ENCODE assay signal across 8 cellular contexts in the genomic region with DNA sequence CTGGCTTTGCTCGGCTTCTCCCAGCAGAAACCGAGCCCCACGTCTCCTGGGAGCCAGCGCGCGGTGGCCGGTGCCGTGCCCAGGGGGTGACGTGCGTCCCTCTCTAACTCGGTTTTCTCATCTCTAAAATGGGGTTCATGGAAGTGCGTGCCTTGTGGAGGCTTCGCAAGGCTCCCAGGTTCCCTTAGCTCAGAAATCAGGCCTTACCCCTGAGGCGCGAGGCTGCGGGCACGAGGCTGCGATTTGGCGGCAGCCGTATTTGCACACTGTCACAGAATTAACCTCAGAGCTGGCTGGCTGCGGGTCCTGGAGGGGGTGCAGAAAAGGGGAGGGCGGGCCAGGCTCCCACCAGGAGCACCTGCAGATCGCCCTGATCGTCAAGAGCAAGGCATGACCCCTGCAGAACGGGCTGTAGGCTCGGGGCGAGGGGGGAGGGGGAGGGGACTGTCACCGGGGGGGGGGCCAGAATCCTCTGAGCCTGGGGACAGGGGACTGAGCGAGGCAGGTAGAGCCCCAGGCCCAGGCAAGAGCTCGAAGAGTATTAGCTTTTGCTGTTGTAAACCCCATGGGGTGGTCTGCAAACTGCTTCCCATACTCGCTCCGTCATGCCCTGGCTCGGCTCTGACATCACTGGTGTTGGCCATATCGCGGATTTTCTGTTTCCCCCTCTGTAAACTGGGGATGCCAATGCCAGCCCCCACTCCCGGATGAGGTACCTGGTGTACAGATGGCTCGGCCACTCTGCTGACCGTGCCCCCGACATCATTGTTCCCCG.
DNase-seq lines count a peak whose midpoint lies in the region; ATAC-seq and TF ChIP-seq lines count a peak whose summit lies in the region.

No MANE protein-coding gene starts in this region.

- DNase-seq in BE2C (no peak), H7 (peak; percentile 69), epidermal melanocyte (ENCODE audit: insufficient read length, low spot score) (no peak), HK-2 (ENCODE audit: unreplicated experiment) (no peak), LoVo (ENCODE audit: low spot score) (no peak), pons (ENCODE audit: low spot score) (no peak)
- no peak for DNase-seq in activated T-helper 2 cell treated with anti-CD3 and anti-CD28 coated beads, Interferon-gamma antibody, Interleukin-2, Interleukin-4, amounts not matched to agents 10 μg/mL and 5 μg/mL and 100 μg/mL, durations not matched to agents 14 hours and 24 hours and 36 hours (ENCODE audit: low spot score)
- DNase-seq in naive thymus-derived CD8-positive, alpha-beta T cell, result no peak

- H3K9me3 Mint-ChIP-seq in activated T-helper 2 cell treated with anti-CD3 and anti-CD28 coated beads, Interferon-gamma antibody, Interleukin-2, Interleukin-4, amounts not matched to agents 10 μg/mL and 5 μg/mL and 100 μg/mL, durations not matched to agents 14 hours and 24 hours and 36 hours, result no peaks in the 10 kb centered on the region
- no peaks in the 10 kb centered on the region for H3K9me3 Mint-ChIP-seq in naive thymus-derived CD8-positive, alpha-beta T cell

- H3K36me3 ChIP-seq in BE2C (no peaks in the 10 kb centered on the region), H7 (replicated peaks; ENCODE audit: control insufficient read depth, insufficient read depth, low read length) (no peaks in the 10 kb centered on the region)

- no peak for ATAC-seq in naive thymus-derived CD8-positive, alpha-beta T cell

- no peak; the same call in 1 of the 2 replicates for TF ChIP-seq CTCF in BE2C (IDR thresholded peaks at IDR 0.05; ENCODE audit: low read depth, low read length)

- H3K27me3 Mint-ChIP-seq in activated T-helper 2 cell treated with anti-CD3 and anti-CD28 coated beads, Interferon-gamma antibody, Interleukin-2, Interleukin-4, amounts not matched to agents 10 μg/mL and 5 μg/mL and 100 μg/mL, durations not matched to agents 14 hours and 24 hours and 36 hours (ENCODE audit: low read depth), result peaks cover 28% of the 10 kb centered on the region
- H3K27me3 Mint-ChIP-seq in naive thymus-derived CD8-positive, alpha-beta T cell, result peaks cover 10 to 20% (median 18%) of the 10 kb centered on the region in 5 donors

- H3K4me1 Mint-ChIP-seq in activated T-helper 2 cell treated with anti-CD3 and anti-CD28 coated beads, Interferon-gamma antibody, Interleukin-2, Interleukin-4, amounts not matched to agents 10 μg/mL and 5 μg/mL and 100 μg/mL, durations not matched to agents 14 hours and 24 hours and 36 hours (ENCODE audit: low read depth), result peaks cover 11% of the 10 kb centered on the region
- peaks cover 3 to 14% (median 12%) of the 10 kb centered on the region in 4 donors for H3K4me1 Mint-ChIP-seq in naive thymus-derived CD8-positive, alpha-beta T cell

- POLR2A ChIA-PET in naive thymus-derived CD8-positive, alpha-beta T cell (lab: Charles Lee), result interaction anchor here (0.7 kb wide), 1 partner anchor 67 kb away, joined by 3 read pairs; no protein-coding TSS in a partner anchor

- no peaks in the 10 kb centered on the region for H3K9me3 ChIP-seq in BE2C

- H3K4me3 ChIP-seq in BE2C (ENCODE audit: low read depth, low read length) (peak overlapping the region; percentile 66), H7 (ENCODE audit: insufficient read depth, low read depth, low read length) (peak overlapping the region; percentile 58)

- no peak overlapping the region for H3K27ac Mint-ChIP-seq in activated T-helper 2 cell treated with anti-CD3 and anti-CD28 coated beads, Interferon-gamma antibody, Interleukin-2, Interleukin-4, amounts not matched to agents 10 μg/mL and 5 μg/mL and 100 μg/mL, durations not matched to agents 14 hours and 24 hours and 36 hours
- peak overlapping the region in 2 of 10 donors; percentile 10 to 50 for H3K27ac Mint-ChIP-seq in naive thymus-derived CD8-positive, alpha-beta T cell

- H3K4me3 Mint-ChIP-seq in activated T-helper 2 cell treated with anti-CD3 and anti-CD28 coated beads, Interferon-gamma antibody, Interleukin-2, Interleukin-4, amounts not matched to agents 10 μg/mL and 5 μg/mL and 100 μg/mL, durations not matched to agents 14 hours and 24 hours and 36 hours (ENCODE audit: low read depth), result peak overlapping the region; percentile 71
- peak overlapping the region in 9 of 10 donors; percentile 40 to 77 (median 65) for H3K4me3 Mint-ChIP-seq in naive thymus-derived CD8-positive, alpha-beta T cell

- no peaks in the 10 kb centered on the region; the same call in 1 of the 2 replicates for H3K4me1 ChIP-seq in BE2C

- H3K36me3 Mint-ChIP-seq in activated T-helper 2 cell treated with anti-CD3 and anti-CD28 coated beads, Interferon-gamma antibody, Interleukin-2, Interleukin-4, amounts not matched to agents 10 μg/mL and 5 μg/mL and 100 μg/mL, durations not matched to agents 14 hours and 24 hours and 36 hours (ENCODE audit: low read depth), result no peaks in the 10 kb centered on the region
- H3K36me3 Mint-ChIP-seq in naive thymus-derived CD8-positive, alpha-beta T cell, result no peaks in the 10 kb centered on the region

- intact Hi-C loops in activated T-helper 2 cell treated with anti-CD3 and anti-CD28 coated beads, Interferon-gamma antibody, Interleukin-2, Interleukin-4, amounts not matched to agents 10 μg/mL and 5 μg/mL and 100 μg/mL, durations not matched to agents 14 hours and 24 hours and 36 hours (cut with micrococcal nuclease), result loop anchor here (1.0 kb wide), 2 partner anchors 114 to 144 kb away; no protein-coding TSS in a partner anchor

- H3K27me3 ChIP-seq in BE2C (no peaks in the 10 kb centered on the region), H7 (ENCODE audit: control insufficient read depth, insufficient read depth, low read length) (peaks cover 20% of the 10 kb centered on the region)
